19 cellular contexts compared by ENCODE assay signal in the genomic region with DNA sequence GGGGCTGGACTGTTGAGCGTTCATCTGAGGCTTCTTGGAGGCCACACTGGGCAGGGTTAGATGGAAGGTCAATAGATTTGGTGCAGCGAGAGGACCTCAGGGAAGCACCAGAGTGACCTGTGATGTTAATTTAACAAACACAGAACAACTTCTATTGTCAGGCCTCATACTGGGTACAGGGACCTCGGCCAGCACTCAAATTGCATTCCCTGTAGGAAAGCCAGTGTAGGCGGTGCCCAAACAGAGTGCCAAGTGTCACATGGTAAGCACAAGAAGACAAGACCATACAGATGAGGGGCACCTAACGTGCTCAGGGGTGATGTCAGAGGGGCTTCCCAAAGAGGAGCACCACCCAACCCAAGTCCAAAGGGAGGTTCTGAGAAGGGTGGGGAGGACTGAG. TPM values are rescaled to one million over a fixed set of nuclear protein-coding genes. Genes with fewer than 3 reads are reported as not detected.
DNase-seq lines count a peak whose midpoint lies in the region; ATAC-seq and TF ChIP-seq lines count a peak whose summit lies in the region.
"Had no signal": no experiment of that assay in that cellular context is flagged by ENCODE, and none has a peak within 500 bp of the region (broad histone marks: within the 10 kb centered on the region; RNA-seq: fewer than 3 reads in every experiment).

No MANE protein-coding gene starts in this region.

- DNase-seq in activated CD4-positive, alpha-beta T cell treated with anti-CD3 and anti-CD28 coated beads for 36 hours: no peak
- DNase-seq in activated CD4-positive, alpha-beta T cell treated with anti-CD3 and anti-CD28 coated beads, Interleukin-2, amount 50 U/mL, for 48 hours: no peak
- no peak for DNase-seq in CD4-positive, CD25-positive, alpha-beta regulatory T cell
- no peak for DNase-seq in natural killer cell
- DNase-seq in activated CD4-positive, CD25-positive, alpha-beta regulatory T cell treated with anti-CD3 and anti-CD28 coated beads, Interleukin-2, amount 50 U/mL, for 72 hours: no peak
- no peak for DNase-seq in activated CD8-positive, alpha-beta memory T cell treated with anti-CD3 and anti-CD28 coated beads, Interleukin-2, amount 50 U/mL, for 4 hours
- DNase-seq: body of pancreas; colonic mucosa; DMS79; NCI-H1417 treated with DMSO at 0.1 percent for 48 hours; NCI-H510A; stimulated activated CD4-positive, alpha-beta T cell treated with anti-CD3 and anti-CD28 coated beads, Interleukin-12 subunit alpha, Interleukin-12 subunit beta, amount 100 ng/mL, for 4 hours had no signal

- ATAC-seq in activated CD4-positive, alpha-beta T cell treated with anti-CD3 and anti-CD28 coated beads for 36 hours: no peak
- no peak for ATAC-seq in CD4-positive, CD25-positive, alpha-beta regulatory T cell (ENCODE audit: low read depth in 2 of 2)
- ATAC-seq in activated T-helper 17 cell treated with anti-CD3 and anti-CD28 coated beads, Interleukin-2, amount 50 U/mL, for 72 hours (replicated peaks): no peak
- ATAC-seq in natural killer cell (no peak), HG03442 (IDR thresholded peaks at IDR 0.05; ENCODE audit: unreplicated experiment) (no peak)
- ATAC-seq: A549, SK-N-SH treated with all-trans-retinoic acid at 6 μM for 48 hours had no signal

- POLR2A ChIA-PET in activated CD4-positive, alpha-beta T cell treated with anti-CD3 and anti-CD28 coated beads for 36 hours (lab: Charles Lee): no interaction called here

- H3K4me1 ChIP-seq in CD4-positive, CD25-positive, alpha-beta regulatory T cell (ENCODE audit: control insufficient read depth, insufficient read depth, low read length, poor library complexity, severe bottlenecking): peaks cover 15% of the 10 kb centered on the region
- H3K4me1 ChIP-seq: A549, colonic mucosa had no signal

- H3K9me3 ChIP-seq in CD4-positive, CD25-positive, alpha-beta regulatory T cell (ENCODE audit: control insufficient read depth in 2 of 2, low read length in 2 of 2): no peaks in the 10 kb centered on the region
- H3K9me3 ChIP-seq: A549, body of pancreas, colonic mucosa had no signal

- peaks cover 15% of the 10 kb centered on the region for H3K36me3 Mint-ChIP-seq in activated CD4-positive, alpha-beta T cell treated with anti-CD3 and anti-CD28 coated beads for 36 hours (ENCODE audit: low read depth)
- H3K36me3 Mint-ChIP-seq in CD4-positive, CD25-positive, alpha-beta regulatory T cell: peaks cover 13% of the 10 kb centered on the region
- peaks cover 15% of the 10 kb centered on the region for H3K36me3 Mint-ChIP-seq in activated T-helper 17 cell treated with anti-CD3 and anti-CD28 coated beads, Interleukin-2, amount 50 U/mL, for 72 hours (ENCODE audit: low read depth)
- H3K36me3 Mint-ChIP-seq in natural killer cell: no peaks in the 10 kb centered on the region

- no peak overlapping the region for H3K4me3 ChIP-seq in CD4-positive, CD25-positive, alpha-beta regulatory T cell (ENCODE audit: low read depth, low read length)
- H3K4me3 ChIP-seq: A549, body of pancreas, GM12878 had no signal

- H3K27me3 Mint-ChIP-seq in activated CD4-positive, alpha-beta T cell treated with anti-CD3 and anti-CD28 coated beads for 36 hours: no peaks in the 10 kb centered on the region
- H3K27me3 Mint-ChIP-seq in CD4-positive, CD25-positive, alpha-beta regulatory T cell: no peaks in the 10 kb centered on the region
- no peaks in the 10 kb centered on the region for H3K27me3 Mint-ChIP-seq in activated T-helper 17 cell treated with anti-CD3 and anti-CD28 coated beads, Interleukin-2, amount 50 U/mL, for 72 hours
- H3K27me3 Mint-ChIP-seq in natural killer cell (ENCODE audit: low read depth in 2 of 2): no peaks in the 10 kb centered on the region

- no peak for TF ChIP-seq CTCF in natural killer cell (IDR thresholded peaks at IDR 0.05)

- H3K27me3 ChIP-seq in CD4-positive, CD25-positive, alpha-beta regulatory T cell (ENCODE audit: control insufficient read depth, insufficient read depth, low read length): no peaks in the 10 kb centered on the region
- H3K27me3 ChIP-seq: body of pancreas, colonic mucosa had no signal

- peaks cover under 1% of the 10 kb centered on the region for H3K36me3 ChIP-seq in CD4-positive, CD25-positive, alpha-beta regulatory T cell (ENCODE audit: control insufficient read depth, insufficient read depth, low read length)
- H3K36me3 ChIP-seq: colonic mucosa had no signal

- no peaks in the 10 kb centered on the region for H3K9me3 Mint-ChIP-seq in activated CD4-positive, alpha-beta T cell treated with anti-CD3 and anti-CD28 coated beads for 36 hours (ENCODE audit: low read depth)
- no peaks in the 10 kb centered on the region for H3K9me3 Mint-ChIP-seq in CD4-positive, CD25-positive, alpha-beta regulatory T cell
- no peaks in the 10 kb centered on the region for H3K9me3 Mint-ChIP-seq in activated T-helper 17 cell treated with anti-CD3 and anti-CD28 coated beads, Interleukin-2, amount 50 U/mL, for 72 hours
- H3K9me3 Mint-ChIP-seq in natural killer cell: no peaks in the 10 kb centered on the region

- H3K4me3 Mint-ChIP-seq in activated CD4-positive, alpha-beta T cell treated with anti-CD3 and anti-CD28 coated beads for 36 hours: no peak overlapping the region
- peak overlapping the region; percentile 80 to 90 (median 88) for H3K4me3 Mint-ChIP-seq in CD4-positive, CD25-positive, alpha-beta regulatory T cell
- peak overlapping the region; percentile 80 for H3K4me3 Mint-ChIP-seq in activated T-helper 17 cell treated with anti-CD3 and anti-CD28 coated beads, Interleukin-2, amount 50 U/mL, for 72 hours
- H3K4me3 Mint-ChIP-seq in natural killer cell: peak overlapping the region; percentile 85

- CTCF ChIA-PET in activated CD4-positive, alpha-beta T cell treated with anti-CD3 and anti-CD28 coated beads for 36 hours (lab: Charles Lee): no interaction called here

- H3K4me1 Mint-ChIP-seq in activated CD4-positive, alpha-beta T cell treated with anti-CD3 and anti-CD28 coated beads for 36 hours: peaks cover 10% of the 10 kb centered on the region
- H3K4me1 Mint-ChIP-seq in CD4-positive, CD25-positive, alpha-beta regulatory T cell: peaks cover 10 to 20% (median 14%) of the 10 kb centered on the region in 4 donors
- H3K4me1 Mint-ChIP-seq in activated T-helper 17 cell treated with anti-CD3 and anti-CD28 coated beads, Interleukin-2, amount 50 U/mL, for 72 hours: peaks cover 8% of the 10 kb centered on the region
- H3K4me1 Mint-ChIP-seq in natural killer cell: peaks cover 21 to 24% of the 10 kb centered on the region in 2 donors

- H3K27ac ChIP-seq in CD4-positive, CD25-positive, alpha-beta regulatory T cell (ENCODE audit: insufficient read depth, low read length, poor library complexity, severe bottlenecking): no peak overlapping the region
- H3K27ac ChIP-seq: A549, body of pancreas, colonic mucosa, HL-60 had no signal

- intact Hi-C loops in activated CD4-positive, alpha-beta T cell treated with anti-CD3 and anti-CD28 coated beads for 36 hours (cut with DNase I, micrococcal nuclease): no loop called here
- intact Hi-C loops in natural killer cell (cut with micrococcal nuclease): no loop called here

- peak overlapping the region; percentile 7 for H3K27ac Mint-ChIP-seq in activated CD4-positive, alpha-beta T cell treated with anti-CD3 and anti-CD28 coated beads for 36 hours
- peak overlapping the region in 2 of 3 donors; percentile 38 to 85 for H3K27ac Mint-ChIP-seq in CD4-positive, CD25-positive, alpha-beta regulatory T cell
- peak overlapping the region; percentile 84 for H3K27ac Mint-ChIP-seq in activated T-helper 17 cell treated with anti-CD3 and anti-CD28 coated beads, Interleukin-2, amount 50 U/mL, for 72 hours
- peak overlapping the region; percentile 22 to 85 for H3K27ac Mint-ChIP-seq in natural killer cell

RNA-seq across cellular contexts. Expression of gene TMEM269, which starts 1.3 kb away (rescaled TPM):
- under 1 TPM; 0.19 to 0.48 TPM for total RNA-seq in activated CD4-positive, alpha-beta T cell treated with anti-CD3 and anti-CD28 coated beads for 36 hours
- total RNA-seq in CD4-positive, CD25-positive, alpha-beta regulatory T cell: 1.1 TPM
- polyA plus RNA-seq in CD4-positive, CD25-positive, alpha-beta regulatory T cell: under 1 TPM in 1 of 4 donors, not detected in 3; 0.12 TPM
- 1 to 10 TPM in 1 of 2 donors, under 1 TPM in 1; 0.15 to 2.8 TPM for total RNA-seq in activated T-helper 17 cell treated with anti-CD3 and anti-CD28 coated beads, Interleukin-2, amount 50 U/mL, for 72 hours
- total RNA-seq in natural killer cell: 1 to 10 TPM in 1 of 3 donors, under 1 TPM in 2; 0.18 to 1.4 (median 0.33) TPM
- total RNA-seq: body of pancreas, renal cortical epithelial cell had no signal

RNA-seq across cellular contexts. Expression of gene C1orf50, which starts 19.0 kb away (rescaled TPM):
- 1 to 10 TPM; 4.0 to 8.0 TPM for total RNA-seq in activated CD4-positive, alpha-beta T cell treated with anti-CD3 and anti-CD28 coated beads for 36 hours
- total RNA-seq in CD4-positive, CD25-positive, alpha-beta regulatory T cell: 14.3 TPM
- 10 to 100 TPM in 1 of 4 donors, 1 to 10 TPM in 3; 3.8 to 12.7 (median 6.0) TPM for polyA plus RNA-seq in CD4-positive, CD25-positive, alpha-beta regulatory T cell
- total RNA-seq in activated T-helper 17 cell treated with anti-CD3 and anti-CD28 coated beads, Interleukin-2, amount 50 U/mL, for 72 hours: 10 to 100 TPM in 1 of 2 donors, 1 to 10 TPM in 1; 6.5 to 10.7 TPM
- 10 to 100 TPM; 10.1 to 17.1 (median 12.7) TPM for total RNA-seq in natural killer cell

RNA-seq across cellular contexts. Expression of gene P3H1, which starts 19.3 kb away (rescaled TPM):
- total RNA-seq in activated CD4-positive, alpha-beta T cell treated with anti-CD3 and anti-CD28 coated beads for 36 hours: 10 to 100 TPM; 24.3 to 28.8 TPM
- total RNA-seq in CD4-positive, CD25-positive, alpha-beta regulatory T cell: 30.4 TPM
- polyA plus RNA-seq in CD4-positive, CD25-positive, alpha-beta regulatory T cell: 10 to 100 TPM; 12.6 to 16.3 (median 14.3) TPM
- 10 to 100 TPM; 24.5 to 33.4 TPM for total RNA-seq in activated T-helper 17 cell treated with anti-CD3 and anti-CD28 coated beads, Interleukin-2, amount 50 U/mL, for 72 hours
- total RNA-seq in natural killer cell: 10 to 100 TPM; 29.6 to 40.4 (median 37.9) TPM

RNA-seq across cellular contexts. Expression of gene ERMAP, which starts 30.8 kb away (rescaled TPM):
- total RNA-seq in activated CD4-positive, alpha-beta T cell treated with anti-CD3 and anti-CD28 coated beads for 36 hours: 1 to 10 TPM; 4.5 to 6.4 TPM
- total RNA-seq in CD4-positive, CD25-positive, alpha-beta regulatory T cell: 4.9 TPM
- 1 to 10 TPM; 2.8 to 4.1 (median 3.5) TPM for polyA plus RNA-seq in CD4-positive, CD25-positive, alpha-beta regulatory T cell
- total RNA-seq in activated T-helper 17 cell treated with anti-CD3 and anti-CD28 coated beads, Interleukin-2, amount 50 U/mL, for 72 hours: 1 to 10 TPM; 3.7 to 4.8 TPM
- 1 to 10 TPM; 7.0 to 7.5 (median 7.5) TPM for total RNA-seq in natural killer cell

RNA-seq across cellular contexts. Expression of gene SVBP, which starts 31.1 kb away (rescaled TPM):
- 10 to 100 TPM; 14.5 to 14.6 TPM for total RNA-seq in activated CD4-positive, alpha-beta T cell treated with anti-CD3 and anti-CD28 coated beads for 36 hours
- total RNA-seq in CD4-positive, CD25-positive, alpha-beta regulatory T cell: 24.4 TPM
- 100 to 1,000 TPM in 2 of 4 donors, 10 to 100 TPM in 2; 82.7 to 126 (median 98.9) TPM for polyA plus RNA-seq in CD4-positive, CD25-positive, alpha-beta regulatory T cell
- total RNA-seq in activated T-helper 17 cell treated with anti-CD3 and anti-CD28 coated beads, Interleukin-2, amount 50 U/mL, for 72 hours: 10 to 100 TPM; 21.8 to 22.2 TPM
- total RNA-seq in natural killer cell: 10 to 100 TPM; 13.8 to 16.1 (median 15.2) TPM

Comparison
In these comparisons a context has a peak if more than half of its experiments do, and no peak if none do; other contexts are left out.
1. H3K27ac Mint-ChIP-seq: peak in every context shown above with its lines; median percentile 84 in activated T-helper 17 cell treated with anti-CD3 and anti-CD28 coated beads, Interleukin-2, amount 50 U/mL, for 72 hours; 62 in CD4-positive, CD25-positive, alpha-beta regulatory T cell; 54 in natural killer cell; 7 in activated CD4-positive, alpha-beta T cell treated with anti-CD3 and anti-CD28 coated beads for 36 hours.